ENCODE assay signal across 8 cellular contexts in the genomic region with DNA sequence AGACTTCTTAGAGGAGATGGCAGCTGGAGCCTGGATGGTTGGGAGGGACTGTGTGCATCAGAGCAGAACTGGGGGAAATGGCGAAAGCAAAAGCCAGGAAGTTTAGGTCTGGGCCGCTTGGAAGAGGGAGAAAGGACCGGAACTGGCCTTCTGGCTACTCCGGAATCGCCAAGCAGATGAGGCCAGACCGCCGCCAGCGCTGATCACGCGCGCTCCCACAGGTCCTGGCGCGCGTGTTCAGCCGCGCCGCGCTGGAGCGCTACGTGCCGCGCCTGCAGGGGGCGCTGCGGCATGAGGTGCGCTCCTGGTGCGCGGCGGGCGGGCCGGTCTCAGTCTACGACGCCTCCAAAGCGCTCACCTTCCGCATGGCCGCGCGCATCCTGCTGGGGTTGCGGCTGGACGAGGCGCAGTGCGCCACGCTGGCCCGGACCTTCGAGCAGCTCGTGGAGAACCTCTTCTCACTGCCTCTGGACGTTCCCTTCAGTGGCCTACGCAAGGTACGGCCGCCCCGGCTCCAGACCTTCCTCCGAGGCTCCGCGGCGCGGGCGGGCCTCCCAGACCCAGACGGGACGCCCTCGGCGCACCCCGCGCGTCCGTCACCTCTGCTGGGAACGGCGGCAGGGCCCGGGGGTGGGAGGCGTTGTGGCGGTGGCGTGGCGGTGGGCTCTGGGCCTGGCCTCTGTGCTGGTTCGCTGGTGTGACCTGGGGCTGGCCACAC. TPM values are rescaled to one million over a fixed set of nuclear protein-coding genes. Genes with fewer than 3 reads are reported as not detected.
DNase-seq lines count a peak whose midpoint lies in the region; ATAC-seq and TF ChIP-seq lines count a peak whose summit lies in the region.

No MANE protein-coding gene starts in this region.

- CTCF ChIA-PET in AG04450 (lab: Charles Lee): interaction anchor here (0.6 to 5.3 kb wide), 7 partner anchors 12 to 290 kb away, joined by 3 to 15 read pairs (median 3); no protein-coding TSS in a partner anchor
- CTCF ChIA-PET in activated CD8-positive, alpha-beta T cell treated with anti-CD3 and anti-CD28 coated beads, Interleukin-2, amount 10 ng/mL, durations not matched to agents 7 days and 5 days (lab: Charles Lee): interaction anchor here (0.7 to 1.4 kb wide), 5 partner anchors 8 to 97 kb away, joined by 3 read pairs; no protein-coding TSS in a partner anchor

- H3K27ac Mint-ChIP-seq in activated CD8-positive, alpha-beta T cell treated with anti-CD3 and anti-CD28 coated beads, Interleukin-2, amount 10 ng/mL, durations not matched to agents 7 days and 5 days: no peak overlapping the region
- H3K27ac Mint-ChIP-seq in glutamatergic neuron (ENCODE audit: unreplicated experiment): no peak overlapping the region

- peaks cover 71% of the 10 kb centered on the region for H3K27me3 ChIP-seq in AG04450 (ENCODE audit: control insufficient read depth, insufficient read depth, low read length)
- H3K27me3 ChIP-seq in rectal smooth muscle tissue (ENCODE audit: control insufficient read depth, insufficient read depth, low read length): peaks cover 25% of the 10 kb centered on the region

- ATAC-seq in GM21390 (IDR thresholded peaks at IDR 0.05; ENCODE audit: unreplicated experiment) (peak; percentile 49), GM18873 (IDR thresholded peaks at IDR 0.05; ENCODE audit: low FRiP score, unreplicated experiment) (no peak), GM21619 (IDR thresholded peaks at IDR 0.05; ENCODE audit: unreplicated experiment) (no peak)
- ATAC-seq in activated CD8-positive, alpha-beta T cell treated with anti-CD3 and anti-CD28 coated beads, Interleukin-2, amount 10 ng/mL, durations not matched to agents 7 days and 5 days: peak; percentile 86

- H3K4me1 Mint-ChIP-seq in activated CD8-positive, alpha-beta T cell treated with anti-CD3 and anti-CD28 coated beads, Interleukin-2, amount 10 ng/mL, durations not matched to agents 7 days and 5 days (ENCODE audit: low read depth): peaks cover 13% of the 10 kb centered on the region
- H3K4me1 Mint-ChIP-seq in glutamatergic neuron (ENCODE audit: low read depth, unreplicated experiment): peaks cover 13% of the 10 kb centered on the region

- no peaks in the 10 kb centered on the region for H3K4me1 ChIP-seq in rectal smooth muscle tissue (ENCODE audit: control insufficient read depth, insufficient read depth, low read length)

- POLR2A ChIA-PET in AG04450 (lab: Yijun Ruan, JAX): no interaction called here
- POLR2A ChIA-PET in activated CD8-positive, alpha-beta T cell treated with anti-CD3 and anti-CD28 coated beads, Interleukin-2, amount 10 ng/mL, durations not matched to agents 7 days and 5 days (lab: Charles Lee): no interaction called here

- no peaks in the 10 kb centered on the region for H3K9me3 Mint-ChIP-seq in activated CD8-positive, alpha-beta T cell treated with anti-CD3 and anti-CD28 coated beads, Interleukin-2, amount 10 ng/mL, durations not matched to agents 7 days and 5 days (ENCODE audit: insufficient read depth)
- peaks cover 23% of the 10 kb centered on the region for H3K9me3 Mint-ChIP-seq in glutamatergic neuron (ENCODE audit: unreplicated experiment)

- no peaks in the 10 kb centered on the region for H3K36me3 ChIP-seq in rectal smooth muscle tissue (ENCODE audit: control insufficient read depth, insufficient read depth, low read length)

- peak overlapping the region; percentile 69 for H3K4me3 Mint-ChIP-seq in activated CD8-positive, alpha-beta T cell treated with anti-CD3 and anti-CD28 coated beads, Interleukin-2, amount 10 ng/mL, durations not matched to agents 7 days and 5 days
- peak overlapping the region; percentile 79 for H3K4me3 Mint-ChIP-seq in glutamatergic neuron (ENCODE audit: unreplicated experiment)

- DNase-seq in AG04450 (ENCODE audit: low read depth, low spot score) (no peak), glutamatergic neuron (peak; percentile 69), NCI-H1092 (lab: John Stamatoyannopoulos, UW) (no peak)
- DNase-seq in activated CD8-positive, alpha-beta T cell treated with anti-CD3 and anti-CD28 coated beads, Interleukin-2, amount 10 ng/mL, durations not matched to agents 7 days and 5 days: peak; percentile 63

- TF ChIP-seq CTCF in AG04450 (IDR thresholded peaks at IDR 0.05; ENCODE audit: low read depth, low read length): peak; percentile 47
- peak; percentile 90 for TF ChIP-seq CTCF in glutamatergic neuron (IDR thresholded peaks at IDR 0.05; ENCODE audit: partially characterized antibody, unreplicated experiment)

- H3K36me3 Mint-ChIP-seq in activated CD8-positive, alpha-beta T cell treated with anti-CD3 and anti-CD28 coated beads, Interleukin-2, amount 10 ng/mL, durations not matched to agents 7 days and 5 days (ENCODE audit: low read depth): peaks cover 5% of the 10 kb centered on the region
- H3K36me3 Mint-ChIP-seq in glutamatergic neuron (ENCODE audit: unreplicated experiment): no peaks in the 10 kb centered on the region

- H3K9ac ChIP-seq in rectal smooth muscle tissue (ENCODE audit: low read length): no peak overlapping the region

- peaks cover 50% of the 10 kb centered on the region for H3K27me3 Mint-ChIP-seq in activated CD8-positive, alpha-beta T cell treated with anti-CD3 and anti-CD28 coated beads, Interleukin-2, amount 10 ng/mL, durations not matched to agents 7 days and 5 days (ENCODE audit: low read depth)
- peaks cover 31% of the 10 kb centered on the region for H3K27me3 Mint-ChIP-seq in glutamatergic neuron (ENCODE audit: unreplicated experiment)

- H3K4me3 ChIP-seq in AG04450 (ENCODE audit: low read depth, low read length): peak overlapping the region; percentile 53
- peak overlapping the region; percentile 48 for H3K4me3 ChIP-seq in rectal smooth muscle tissue (ENCODE audit: low read length)

- H3K27ac ChIP-seq in AG04450 (ENCODE audit: low read depth, low read length): no peak overlapping the region
- H3K27ac ChIP-seq in rectal smooth muscle tissue (ENCODE audit: low read depth, low read length): no peak overlapping the region

- H3K9me3 ChIP-seq in AG04450 (ENCODE audit: control insufficient read depth, insufficient read depth, low read length): no peaks in the 10 kb centered on the region; the same call in 1 of the 2 replicates

RNA-seq across cellular contexts. Expression of gene CYP26C1, which starts 2.1 kb away (rescaled TPM):
- polyA plus RNA-seq in AG04450 (2011; rRNA removed): not detected in 2 replicates
- 0.05 TPM in 1 of 2 replicates, not detected in the other for polyA minus RNA-seq in AG04450 (2011; rRNA and poly(A)+ RNA removed)
- under 1 TPM; 0.10 to 0.11 TPM for total RNA-seq in activated CD8-positive, alpha-beta T cell treated with anti-CD3 and anti-CD28 coated beads, Interleukin-2, amount 10 ng/mL, durations not matched to agents 7 days and 5 days
- 0.10 TPM for total RNA-seq in glutamatergic neuron (ENCODE audit: unreplicated experiment)

RNA-seq across cellular contexts. Expression of gene CYP26A1, which starts 11.0 kb away (rescaled TPM):
- not detected in 2 replicates for polyA plus RNA-seq in AG04450 (2011; rRNA removed)
- 0.30 and 0.32 TPM in 2 replicates for polyA minus RNA-seq in AG04450 (2011; rRNA and poly(A)+ RNA removed)
- total RNA-seq in activated CD8-positive, alpha-beta T cell treated with anti-CD3 and anti-CD28 coated beads, Interleukin-2, amount 10 ng/mL, durations not matched to agents 7 days and 5 days: not detected
- total RNA-seq in glutamatergic neuron (ENCODE audit: unreplicated experiment): 4.2 TPM

Comparison
In these comparisons a context has a peak if more than half of its experiments do, and no peak if none do; other contexts are left out.
1. DNase-seq: peak in activated CD8-positive, alpha-beta T cell treated with anti-CD3 and anti-CD28 coated beads, Interleukin-2, amount 10 ng/mL, durations not matched to agents 7 days and 5 days (single experiment) and glutamatergic neuron (single experiment); none in AG04450 (single experiment) and NCI-H1092 (single experiment).
2. ATAC-seq: peak in GM21390 (single experiment) and activated CD8-positive, alpha-beta T cell treated with anti-CD3 and anti-CD28 coated beads, Interleukin-2, amount 10 ng/mL, durations not matched to agents 7 days and 5 days (single experiment); none in GM18873 (single experiment) and GM21619 (single experiment).